Comparison of ENCODE assay signal across 7 cellular contexts in the genomic region with DNA sequence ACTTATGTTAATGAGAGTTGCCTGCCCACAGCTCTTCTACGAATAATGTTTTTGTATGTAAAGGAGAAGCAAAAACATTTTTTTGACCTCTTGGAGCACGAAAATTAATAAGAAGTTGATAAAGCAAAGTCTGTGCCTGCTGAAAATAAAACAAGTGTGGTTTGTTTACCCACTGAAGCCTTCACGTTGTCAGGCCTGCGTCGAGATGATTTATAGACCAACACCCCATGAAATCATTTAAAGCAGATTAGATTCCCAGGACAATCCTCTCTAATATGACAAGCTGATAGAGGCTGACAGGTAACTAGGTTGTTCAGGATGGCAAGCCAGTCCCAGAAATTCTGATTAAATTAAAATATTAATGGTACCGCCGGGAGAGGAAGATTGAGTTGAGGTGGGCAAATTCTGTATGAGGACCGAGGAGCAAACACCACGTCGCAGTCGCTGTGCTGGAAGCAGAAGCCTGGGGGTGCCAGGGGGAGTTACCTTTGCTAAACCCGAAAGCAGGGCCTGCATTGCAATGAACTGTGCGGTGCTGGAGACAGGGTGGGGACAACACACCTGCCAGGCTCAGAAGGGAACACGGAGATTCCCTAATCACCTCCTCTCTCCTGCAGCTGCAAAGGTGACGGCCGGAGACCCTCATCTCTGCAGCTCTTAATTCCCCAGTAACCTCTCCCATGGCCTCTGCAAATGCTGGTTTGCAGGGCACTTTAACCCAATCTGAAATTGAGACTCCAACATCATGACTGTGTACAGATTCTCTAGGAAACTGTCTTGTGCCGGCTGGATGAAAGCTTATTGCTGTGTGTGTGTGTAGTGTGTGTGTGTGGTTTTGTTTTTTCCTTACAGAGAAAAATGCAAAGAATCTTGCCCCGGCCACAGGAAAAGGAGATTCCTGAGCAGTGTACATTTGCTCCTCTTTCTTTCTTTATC.
DNase-seq lines count a peak whose midpoint lies in the region; ATAC-seq, FAIRE-seq and TF ChIP-seq lines count a peak whose summit lies in the region.
"Not testable (repeated sequence)": the region's sequence is repeated elsewhere in the genome, so short reads cannot be mapped to it uniquely, and the experiment has no call there.

No MANE protein-coding gene starts in this region.

- H3K9me2 ChIP-seq in GM23338 (ENCODE audit: insufficient read depth) = not testable (repeated sequence)

- TF ChIP-seq CTCF in GM23338 (conservative IDR thresholded peaks at IDR 0.05; ENCODE audit: low read depth in 2 of 2); choroid plexus epithelial cell (conservative IDR thresholded peaks at IDR 0.05; ENCODE audit: low read depth, low read length); kidney (IDR thresholded peaks at IDR 0.05; ENCODE audit: borderline replicate concordance, extremely low read depth, insufficient read depth): not testable (repeated sequence)

- H3K4me3 Mint-ChIP-seq in GM23338; natural killer cell treated with Interleukin-12 subunit alpha and Interleukin-12 subunit beta and Interleukin-15 and Interleukin-18, amount 100 ng/mL, for 72 hours; stimulated activated effector memory CD8-positive, alpha-beta T cell treated with anti-CD3 and anti-CD28 coated beads, Interleukin-12 subunit alpha, Interleukin-12 subunit beta, amount 100 ng/mL, for 72 hours: not testable (repeated sequence)

- intact Hi-C loops in Right ventricle myocardium inferior (cut with DNase I); kidney (cut with DNase I): not testable (repeated sequence)

- not testable (repeated sequence) for H3K4me2 ChIP-seq in GM23338

- H3F3A ChIP-seq in GM23338 (replicated peaks; ENCODE audit: low read depth) = not testable (repeated sequence)

- not testable (repeated sequence) for H3K27ac Mint-ChIP-seq in GM23338; natural killer cell treated with Interleukin-12 subunit alpha and Interleukin-12 subunit beta and Interleukin-15 and Interleukin-18, amount 100 ng/mL, for 72 hours; stimulated activated effector memory CD8-positive, alpha-beta T cell treated with anti-CD3 and anti-CD28 coated beads, Interleukin-12 subunit alpha, Interleukin-12 subunit beta, amount 100 ng/mL, for 72 hours

- H3K36me3 ChIP-seq in GM23338 (ENCODE audit: insufficient read depth); kidney (ENCODE audit: control insufficient read depth in 1 of 2, insufficient read depth in 2 of 2, low read length in 2 of 2): not testable (repeated sequence)

- H3K9ac ChIP-seq in kidney (ENCODE audit: low read length in 2 of 2) = not testable (repeated sequence)

- not testable (repeated sequence) for H3K4me1 ChIP-seq in GM23338 (ENCODE audit: insufficient read depth); kidney (ENCODE audit: control insufficient read depth in 1 of 2, insufficient read depth in 1 of 2, low read depth in 1 of 2, low read length in 2 of 2)

- H3K36me3 Mint-ChIP-seq in GM23338 (ENCODE audit: low read depth) = peaks cover 29% of the 10 kb centered on the region
- H3K36me3 Mint-ChIP-seq in natural killer cell treated with Interleukin-12 subunit alpha and Interleukin-12 subunit beta and Interleukin-15 and Interleukin-18, amount 100 ng/mL, for 72 hours; stimulated activated effector memory CD8-positive, alpha-beta T cell treated with anti-CD3 and anti-CD28 coated beads, Interleukin-12 subunit alpha, Interleukin-12 subunit beta, amount 100 ng/mL, for 72 hours: not testable (repeated sequence)

- H2AFZ ChIP-seq in GM23338 = peak overlapping the region; percentile 80; the same call in 1 of the 2 replicates

- not testable (repeated sequence) for H3K27me3 ChIP-seq in GM23338 (ENCODE audit: insufficient read depth)

- not testable (repeated sequence) for H3K4me3 ChIP-seq in GM23338; choroid plexus epithelial cell (ENCODE audit: low read depth, low read length); kidney (ENCODE audit: low read length in 2 of 2)

- H3K79me2 ChIP-seq in GM23338 (replicated peaks; ENCODE audit: insufficient read depth) = not testable (repeated sequence)

- not testable (repeated sequence) for ATAC-seq in GM23338
- peak; percentile 28 for ATAC-seq in Right ventricle myocardium inferior
- peak; percentile 49 to 65 for ATAC-seq in natural killer cell treated with Interleukin-12 subunit alpha and Interleukin-12 subunit beta and Interleukin-15 and Interleukin-18, amount 100 ng/mL, for 72 hours
- ATAC-seq in stimulated activated effector memory CD8-positive, alpha-beta T cell treated with anti-CD3 and anti-CD28 coated beads, Interleukin-12 subunit alpha, Interleukin-12 subunit beta, amount 100 ng/mL, for 72 hours = peak; percentile 46

- FAIRE-seq in kidney (lab: Jason Lieb, UNC) = not testable (repeated sequence)

- not testable (repeated sequence) for H3K9me3 ChIP-seq in kidney (ENCODE audit: control insufficient read depth in 1 of 2, low read length in 2 of 2)

- H3K9me3 Mint-ChIP-seq in GM23338 = peaks cover 55% of the 10 kb centered on the region
- H3K9me3 Mint-ChIP-seq in natural killer cell treated with Interleukin-12 subunit alpha and Interleukin-12 subunit beta and Interleukin-15 and Interleukin-18, amount 100 ng/mL, for 72 hours; stimulated activated effector memory CD8-positive, alpha-beta T cell treated with anti-CD3 and anti-CD28 coated beads, Interleukin-12 subunit alpha, Interleukin-12 subunit beta, amount 100 ng/mL, for 72 hours: not testable (repeated sequence)

- H3K4me1 Mint-ChIP-seq in GM23338; natural killer cell treated with Interleukin-12 subunit alpha and Interleukin-12 subunit beta and Interleukin-15 and Interleukin-18, amount 100 ng/mL, for 72 hours (ENCODE audit: low read depth in 2 of 2); stimulated activated effector memory CD8-positive, alpha-beta T cell treated with anti-CD3 and anti-CD28 coated beads, Interleukin-12 subunit alpha, Interleukin-12 subunit beta, amount 100 ng/mL, for 72 hours: not testable (repeated sequence)

- not testable (repeated sequence) for H3K27ac ChIP-seq in GM23338 (ENCODE audit: low read depth); kidney (ENCODE audit: low read depth in 2 of 2, low read length in 2 of 2)

- peak; percentile 7 for DNase-seq in GM23338 (ENCODE audit: low spot score)
- peak; percentile 3 for DNase-seq in RPMI8226
- DNase-seq in choroid plexus epithelial cell (ENCODE audit: low read depth) = peak; percentile 10
- peak; percentile 22 for DNase-seq in Right ventricle myocardium inferior (ENCODE audit: missing footprints)
- peak; percentile 23 for DNase-seq in kidney
- not testable (repeated sequence) for DNase-seq in natural killer cell treated with Interleukin-12 subunit alpha and Interleukin-12 subunit beta and Interleukin-15 and Interleukin-18, amount 100 ng/mL, for 72 hours (ENCODE audit: low spot score)
- DNase-seq in stimulated activated effector memory CD8-positive, alpha-beta T cell treated with anti-CD3 and anti-CD28 coated beads, Interleukin-12 subunit alpha, Interleukin-12 subunit beta, amount 100 ng/mL, for 72 hours (ENCODE audit: low spot score in 2 of 2) = peak in 1 of 2 donors; percentile 7

- not testable (repeated sequence) for H3K27me3 Mint-ChIP-seq in GM23338 (ENCODE audit: insufficient read depth, low read depth, poor library complexity); natural killer cell treated with Interleukin-12 subunit alpha and Interleukin-12 subunit beta and Interleukin-15 and Interleukin-18, amount 100 ng/mL, for 72 hours

- not testable (repeated sequence) for H4K20me1 ChIP-seq in GM23338 (replicated peaks; ENCODE audit: insufficient read depth)
